Comparison of ENCODE assay signal across 1 cellular context in the genomic region with DNA sequence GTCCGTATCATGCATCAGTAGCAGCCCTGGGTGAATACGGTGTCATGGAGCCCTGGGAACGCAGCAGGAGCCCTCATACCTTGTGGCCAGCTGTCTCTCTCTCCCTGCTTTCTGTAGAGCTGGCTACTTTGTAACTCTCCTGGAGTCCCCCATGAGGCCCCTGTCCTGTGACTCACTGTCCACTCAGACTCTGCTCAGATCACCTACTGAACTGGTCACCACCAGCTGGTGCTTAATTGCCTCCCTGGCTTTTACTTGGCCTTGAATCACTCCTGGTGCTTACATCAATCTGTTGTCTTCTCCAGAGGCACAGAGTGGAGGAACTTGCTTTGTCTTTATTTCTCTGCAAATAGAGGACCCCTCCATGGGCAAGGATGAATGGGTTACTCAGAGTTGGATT.
TF ChIP-seq lines count a peak whose summit lies in the region.

No MANE protein-coding gene starts in this region.

TF ChIP-seq in IMR-90, 13 proteins besides CTCF, POLR2A, EP300 and RAD21:
- TF ChIP-seq FOS (IDR thresholded peaks at IDR 0.05; ENCODE audit: low read depth, low read length) (peak; percentile 84), MAFK (IDR thresholded peaks at IDR 0.05; ENCODE audit: low read depth, low read length) (peak; percentile 23; the same call in 1 of the 2 replicates), NFE2L2 (IDR thresholded peaks at IDR 0.05; ENCODE audit: low read depth, low read length) (no peak)
